In genomic region chrX:19924285-19924684, GRCh38 we compare ENCODE assay signal across 17 cellular contexts. TPM values are rescaled to one million over a fixed set of nuclear protein-coding genes. Genes with fewer than 3 reads are reported as not detected.
DNase-seq lines count a peak whose midpoint lies in the region; ATAC-seq lines count a peak whose summit lies in the region.
"Had no signal": no experiment of that assay in that cellular context is flagged by ENCODE, and none has a peak within 500 bp of the region (broad histone marks: within the 10 kb centered on the region; RNA-seq: fewer than 3 reads in every experiment).

No MANE protein-coding gene starts in this region.

- in situ Hi-C loops in KBM-7 (cut with MboI; ENCODE audit: low pct_unique_long_range_greater_than_20kb, low sequenced_read_pairs) = no loop called here

- H3K9me3 ChIP-seq in SK-N-MC (ENCODE audit: low read depth, low read length) = no peaks in the 10 kb centered on the region
- H3K9me3 ChIP-seq: Caco-2, right atrium auricular region had no signal

- ATAC-seq in left lobe of liver (peak; percentile 58), GM18868 (IDR thresholded peaks at IDR 0.05; ENCODE audit: unreplicated experiment) (no peak)
- ATAC-seq: activated CD4-positive, alpha-beta T cell treated with anti-CD3 and anti-CD28 coated beads for 36 hours had no signal

- DNase-seq in Ammon's horn (ENCODE audit: low spot score) (peak; percentile 11), KBM-7 (peak; percentile 50), SK-N-MC (ENCODE audit: low read depth, low spot score) (no peak), left lobe of liver (ENCODE audit: low spot score) (no peak), NCI-H748 treated with DMSO at 0.1 percent for 48 hours (lab: John Stamatoyannopoulos, UW) (no peak), LoVo (ENCODE audit: low spot score) (no peak)
- no peak for DNase-seq in activated CD4-positive, alpha-beta T cell treated with anti-CD3 and anti-CD28 coated beads for 1 hour
- DNase-seq: activated CD4-positive, alpha-beta T cell treated with anti-CD3 and anti-CD28 coated beads for 36 hours; Caco-2; H7; NCI-H1048; NCI-H2107; NCI-H774; stimulated activated CD4-positive, alpha-beta T cell treated with anti-CD3 and anti-CD28 coated beads, Interleukin-2, amount 100 ng/mL, for 24 hours had no signal

- H3K9ac ChIP-seq in SK-N-MC (ENCODE audit: insufficient read length) = no peak overlapping the region

- H3K27ac ChIP-seq in SK-N-MC = peak overlapping the region; percentile 54; the same call in 1 of the 2 replicates
- H3K27ac ChIP-seq: right atrium auricular region, RWPE1 had no signal

- no peaks in the 10 kb centered on the region; the same call in 1 of the 2 replicates for H3K36me3 ChIP-seq in SK-N-MC (ENCODE audit: insufficient read depth, low read length)
- H3K36me3 ChIP-seq: right atrium auricular region had no signal

- no peak overlapping the region for H3K4me3 ChIP-seq in SK-N-MC
- H3K4me3 ChIP-seq: right atrium auricular region had no signal

RNA-seq across cellular contexts. Expression of gene SH3KBP1, which starts 36.9 kb away (rescaled TPM):
- total RNA-seq in left lobe of liver = 8.6 TPM

Comparison
In these comparisons a context has a peak if more than half of its experiments do, and no peak if none do; other contexts are left out.
1. DNase-seq: peak in Ammon's horn (single experiment) and KBM-7 (single experiment); none in SK-N-MC (single experiment), left lobe of liver (single experiment), NCI-H748 treated with DMSO at 0.1 percent for 48 hours (single experiment), LoVo (single experiment) and activated CD4-positive, alpha-beta T cell treated with anti-CD3 and anti-CD28 coated beads for 1 hour (single experiment).